27 cellular contexts compared by ENCODE assay signal in the genomic region with DNA sequence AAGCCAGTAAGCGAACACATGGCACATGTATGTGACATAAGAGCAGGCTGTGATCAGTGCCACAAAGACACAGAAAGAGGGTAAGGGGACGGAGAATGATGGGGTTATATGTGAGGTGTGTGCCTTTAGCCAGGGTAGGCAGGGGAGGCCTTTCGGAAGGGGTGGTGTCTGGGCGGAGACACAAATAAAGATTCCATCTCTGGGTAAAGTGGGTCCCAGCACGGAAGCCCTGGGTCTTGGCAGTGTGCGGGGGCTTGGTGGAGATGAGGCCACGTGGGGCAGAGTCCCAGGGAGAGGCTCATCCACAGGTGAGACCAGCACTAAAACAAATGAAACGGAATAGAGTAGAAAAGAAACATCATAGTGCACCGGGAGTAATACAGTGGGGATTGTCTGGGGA.
"Had no signal": no experiment of that assay in that cellular context is flagged by ENCODE, and none has a peak within 500 bp of the region (broad histone marks: within the 10 kb centered on the region; RNA-seq: fewer than 3 reads in every experiment).

No MANE protein-coding gene starts in this region.

- H3K9me3 Mint-ChIP-seq: activated CD4-positive, alpha-beta memory T cell treated with anti-CD3 and anti-CD28 coated beads for 36 hours; activated CD4-positive, alpha-beta T cell treated with anti-CD3 and anti-CD28 coated beads, Interleukin-2, amount 10 ng/mL, durations not matched to agents 24 days and 14 days; activated naive CD4-positive, alpha-beta T cell treated with anti-CD3 and anti-CD28 coated beads for 36 hours; activated T-helper 1 cell treated with anti-CD3 and anti-CD28 coated beads, Interleukin-12 subunit alpha, Interleukin-12 subunit beta, Interleukin-2, Interleukin-4 antibody, amounts not matched to agents 30 ng/mL and 10 ng/mL and 1 ng/mL, durations not matched to agents 14 hours and 24 hours and 36 hours; activated T-helper 2 cell treated with anti-CD3 and anti-CD28 coated beads, Interferon-gamma antibody, Interleukin-2, Interleukin-4, amounts not matched to agents 10 μg/mL and 5 μg/mL and 100 μg/mL, durations not matched to agents 14 hours and 24 hours and 36 hours; central memory CD8-positive, alpha-beta T cell; dendritic cell treated with granulocyte-macrophage colony-stimulating factor and Interleukin-4, amounts not matched to agents 40 ng/mL and 50 ng/mL, for 4 days had no signal

- H3K27ac Mint-ChIP-seq: activated CD4-positive, alpha-beta memory T cell treated with anti-CD3 and anti-CD28 coated beads for 36 hours; activated CD4-positive, alpha-beta T cell treated with anti-CD3 and anti-CD28 coated beads for 36 hours; activated CD4-positive, alpha-beta T cell treated with anti-CD3 and anti-CD28 coated beads, Interleukin-2, amount 10 ng/mL, durations not matched to agents 24 days and 14 days; activated CD8-positive, alpha-beta memory T cell treated with anti-CD3 and anti-CD28 coated beads, Interleukin-2, amount 10 ng/mL, durations not matched to agents 7 days and 5 days; activated CD8-positive, alpha-beta T cell treated with anti-CD3 and anti-CD28 coated beads, Interleukin-2, amount 10 ng/mL, durations not matched to agents 7 days and 5 days; activated naive CD4-positive, alpha-beta T cell treated with anti-CD3 and anti-CD28 coated beads for 36 hours; activated naive CD8-positive, alpha-beta T cell; activated T-helper 1 cell treated with anti-CD3 and anti-CD28 coated beads, Interleukin-12 subunit alpha, Interleukin-12 subunit beta, Interleukin-2, Interleukin-4 antibody, amounts not matched to agents 30 ng/mL and 10 ng/mL and 1 ng/mL, durations not matched to agents 14 hours and 24 hours and 36 hours; activated T-helper 2 cell treated with anti-CD3 and anti-CD28 coated beads, Interferon-gamma antibody, Interleukin-2, Interleukin-4, amounts not matched to agents 10 μg/mL and 5 μg/mL and 100 μg/mL, durations not matched to agents 14 hours and 24 hours and 36 hours; dendritic cell treated with granulocyte-macrophage colony-stimulating factor and Interleukin-4, amounts not matched to agents 40 ng/mL and 50 ng/mL, for 4 days had no signal

- DNase-seq: activated CD4-positive, alpha-beta memory T cell treated with anti-CD3 and anti-CD28 coated beads for 36 hours; activated CD4-positive, alpha-beta T cell treated with anti-CD3 and anti-CD28 coated beads for 36 hours; activated CD4-positive, alpha-beta T cell treated with anti-CD3 and anti-CD28 coated beads, Interleukin-2, amount 10 ng/mL, durations not matched to agents 24 days and 14 days; activated CD4-positive, CD25-positive, alpha-beta regulatory T cell; activated CD4-positive, CD25-positive, alpha-beta regulatory T cell treated with anti-CD3 and anti-CD28 coated beads, Interleukin-2, amount 50 U/mL, for 72 hours; activated CD8-positive, alpha-beta memory T cell treated with anti-CD3 and anti-CD28 coated beads, Interleukin-2, amount 10 ng/mL, durations not matched to agents 7 days and 5 days; activated CD8-positive, alpha-beta memory T cell treated with anti-CD3 and anti-CD28 coated beads, Interleukin-2, amount 50 U/mL, for 4 hours; activated CD8-positive, alpha-beta T cell treated with anti-CD3 and anti-CD28 coated beads, Interleukin-2, amount 10 ng/mL, durations not matched to agents 7 days and 5 days; activated effector memory CD4-positive, alpha-beta T cell treated with anti-CD3 and anti-CD28 coated beads, Interleukin-2, amount 50 U/mL, for 16 hours; activated naive CD4-positive, alpha-beta T cell treated with anti-CD3 and anti-CD28 coated beads for 36 hours; activated T-cell treated with anti-CD3 and anti-CD28 coated beads, Interleukin-2, amount 50 U/mL, for 1 hour; activated T-cell treated with anti-CD3 and anti-CD28 coated beads, Interleukin-2, amount 50 U/mL, for 48 hours; amniotic stem cell; brain microvascular endothelial cell; dorsolateral prefrontal cortex; effector memory CD4-positive, alpha-beta T cell; erythroblast; foreskin melanocyte; T-helper 2 cell had no signal

- H3K4me3 Mint-ChIP-seq: activated CD4-positive, alpha-beta memory T cell treated with anti-CD3 and anti-CD28 coated beads for 36 hours; activated CD4-positive, alpha-beta T cell treated with anti-CD3 and anti-CD28 coated beads for 36 hours; activated CD4-positive, alpha-beta T cell treated with anti-CD3 and anti-CD28 coated beads, Interleukin-2, amount 10 ng/mL, durations not matched to agents 24 days and 14 days; activated CD8-positive, alpha-beta memory T cell treated with anti-CD3 and anti-CD28 coated beads, Interleukin-2, amount 10 ng/mL, durations not matched to agents 7 days and 5 days; activated CD8-positive, alpha-beta T cell treated with anti-CD3 and anti-CD28 coated beads, Interleukin-2, amount 10 ng/mL, durations not matched to agents 7 days and 5 days; activated naive CD4-positive, alpha-beta T cell treated with anti-CD3 and anti-CD28 coated beads for 36 hours; activated naive CD8-positive, alpha-beta T cell; activated T-helper 1 cell treated with anti-CD3 and anti-CD28 coated beads, Interleukin-12 subunit alpha, Interleukin-12 subunit beta, Interleukin-2, Interleukin-4 antibody, amounts not matched to agents 30 ng/mL and 10 ng/mL and 1 ng/mL, durations not matched to agents 14 hours and 24 hours and 36 hours; central memory CD8-positive, alpha-beta T cell; dendritic cell treated with granulocyte-macrophage colony-stimulating factor and Interleukin-4, amounts not matched to agents 40 ng/mL and 50 ng/mL, for 4 days had no signal

- ATAC-seq: activated CD4-positive, alpha-beta T cell treated with anti-CD3 and anti-CD28 coated beads for 36 hours; activated CD8-positive, alpha-beta memory T cell treated with anti-CD3 and anti-CD28 coated beads, Interleukin-2, amount 10 ng/mL, durations not matched to agents 7 days and 5 days; activated CD8-positive, alpha-beta T cell treated with anti-CD3 and anti-CD28 coated beads, Interleukin-2, amount 10 ng/mL, durations not matched to agents 7 days and 5 days; gastroesophageal sphincter had no signal

- H3K36me3 Mint-ChIP-seq: activated CD4-positive, alpha-beta memory T cell treated with anti-CD3 and anti-CD28 coated beads for 36 hours; activated CD8-positive, alpha-beta memory T cell treated with anti-CD3 and anti-CD28 coated beads, Interleukin-2, amount 10 ng/mL, durations not matched to agents 7 days and 5 days; activated naive CD8-positive, alpha-beta T cell had no signal

- H3K27ac ChIP-seq: brain microvascular endothelial cell, coronary artery, esophagus muscularis mucosa, gastroesophageal sphincter had no signal

- H3K4me1 ChIP-seq: gastroesophageal sphincter had no signal

- H3K4me3 ChIP-seq: coronary artery, dorsolateral prefrontal cortex, esophagus muscularis mucosa, gastroesophageal sphincter had no signal

- H3K36me3 ChIP-seq: brain microvascular endothelial cell, esophagus muscularis mucosa, gastroesophageal sphincter had no signal

- H3K9me3 ChIP-seq: esophagus muscularis mucosa, gastroesophageal sphincter had no signal
